ENCODE assay signal across 8 cellular contexts in the genomic region with DNA sequence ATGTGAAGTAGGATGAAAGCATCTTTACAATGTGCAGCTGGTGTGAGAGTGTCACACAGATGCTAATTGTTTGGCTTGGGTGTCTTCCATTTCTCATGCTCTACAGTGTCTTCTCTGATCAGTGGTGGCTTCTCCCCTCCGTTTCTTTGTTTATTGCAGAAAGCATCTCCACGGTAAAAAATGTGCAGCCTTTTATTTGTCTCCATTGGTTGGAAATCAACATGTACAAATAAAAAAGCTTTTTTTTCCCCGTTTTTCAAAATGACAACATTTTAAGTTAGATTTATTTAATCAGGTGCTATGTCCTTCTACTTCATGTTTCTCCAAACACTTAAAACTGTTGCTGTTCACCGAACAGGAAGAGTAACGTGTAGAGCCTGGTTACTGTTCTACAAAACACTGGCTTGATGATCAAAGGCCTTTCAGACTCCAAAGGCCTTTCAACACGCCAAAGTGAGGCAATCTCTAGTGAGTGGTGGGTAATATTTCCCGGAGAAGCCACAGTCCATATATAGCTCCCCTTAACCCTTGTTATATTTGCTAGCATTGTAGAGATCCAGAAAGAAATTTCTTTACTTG. TPM values are rescaled to one million over a fixed set of nuclear protein-coding genes. Genes with fewer than 3 reads are reported as not detected.
DNase-seq lines count a peak whose midpoint lies in the region; ATAC-seq, FAIRE-seq and TF ChIP-seq lines count a peak whose summit lies in the region.
"Not testable (repeated sequence)": the region's sequence is repeated elsewhere in the genome, so short reads cannot be mapped to it uniquely, and the experiment has no call there.

No MANE protein-coding gene starts in this region.

- TF ChIP-seq POLR2A in GM12892 (IDR thresholded peaks at IDR 0.05; ENCODE audit: low read depth, low read length); NB4 (IDR thresholded peaks at IDR 0.05; ENCODE audit: extremely low read depth, insufficient read length): not testable (repeated sequence)

- peak overlapping the region; percentile 30 for H3K4me3 ChIP-seq in NB4 (ENCODE audit: low read depth, low read length)

- H3K27ac Mint-ChIP-seq in activated T-helper 17 cell treated with anti-CD3 and anti-CD28 coated beads, Interleukin-2, amount 50 U/mL, for 72 hours, result peak overlapping the region; percentile 62

- H3K36me3 Mint-ChIP-seq in activated T-helper 17 cell treated with anti-CD3 and anti-CD28 coated beads, Interleukin-2, amount 50 U/mL, for 72 hours (ENCODE audit: low read depth), result not testable (repeated sequence)

- peaks cover 25% of the 10 kb centered on the region for H3K4me1 Mint-ChIP-seq in activated T-helper 17 cell treated with anti-CD3 and anti-CD28 coated beads, Interleukin-2, amount 50 U/mL, for 72 hours

- peak; percentile 48 for FAIRE-seq in GM12892 (lab: Jason Lieb, UNC)

- ATAC-seq in HG02884 (IDR thresholded peaks at IDR 0.05; ENCODE audit: unreplicated experiment), result peak; percentile 9
- ATAC-seq in activated T-helper 17 cell treated with anti-CD3 and anti-CD28 coated beads, Interleukin-2, amount 50 U/mL, for 72 hours (replicated peaks), result not testable (repeated sequence)

- not testable (repeated sequence) for H3K27me3 Mint-ChIP-seq in activated T-helper 17 cell treated with anti-CD3 and anti-CD28 coated beads, Interleukin-2, amount 50 U/mL, for 72 hours

- not testable (repeated sequence) for H3K9me3 Mint-ChIP-seq in activated T-helper 17 cell treated with anti-CD3 and anti-CD28 coated beads, Interleukin-2, amount 50 U/mL, for 72 hours

- not testable (repeated sequence) for DNase-seq in GM12892 (ENCODE audit: insufficient read length)
- DNase-seq in NB4 (ENCODE audit: low read depth) (peak; percentile 69), SHP77 treated with DMSO at 0.1 percent for 48 hours (lab: John Stamatoyannopoulos, UW) (peak; percentile 60), globus pallidus (ENCODE audit: low spot score) (peak; percentile 85), midbrain (lab: John Stamatoyannopoulos, UW) (peak; percentile 69), superior temporal gyrus (ENCODE audit: extremely low spot score) (peak; percentile 88)

- peak overlapping the region; percentile 54 for H3K4me3 Mint-ChIP-seq in activated T-helper 17 cell treated with anti-CD3 and anti-CD28 coated beads, Interleukin-2, amount 50 U/mL, for 72 hours

- TF ChIP-seq CTCF in NB4 (IDR thresholded peaks at IDR 0.05; ENCODE audit: low read depth, low read length), result not testable (repeated sequence)

RNA-seq across cellular contexts. Expression of gene KLHL2, which starts 48.8 kb away (rescaled TPM):
- 19.3 TPM for polyA plus RNA-seq in GM12892 (2012; ENCODE audit: missing spikeins)
- total RNA-seq in activated T-helper 17 cell treated with anti-CD3 and anti-CD28 coated beads, Interleukin-2, amount 50 U/mL, for 72 hours, result 10 to 100 TPM; 25.4 to 27.3 TPM
